1 cellular context compared by ENCODE assay signal in the genomic region with DNA sequence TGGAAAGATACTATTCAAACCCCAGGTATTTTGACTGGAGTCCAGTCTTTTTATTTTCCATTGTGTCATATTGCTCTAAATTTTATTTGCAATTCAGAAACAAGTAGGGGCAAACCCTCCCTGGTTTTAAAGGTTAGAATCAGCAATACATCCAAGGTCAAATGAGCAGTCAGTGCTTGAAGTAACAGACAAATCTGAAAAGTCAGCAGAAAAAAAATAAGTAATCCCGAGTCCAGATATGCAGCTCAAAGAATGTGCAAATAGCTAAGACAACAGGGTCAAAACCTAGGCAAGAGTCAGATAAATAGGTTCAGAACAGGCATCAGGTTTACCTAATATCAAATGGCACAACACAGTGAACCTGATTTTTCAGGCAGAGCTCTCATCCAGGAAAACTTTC.
TF ChIP-seq lines count a peak whose summit lies in the region.

No MANE protein-coding gene starts in this region.

TF ChIP-seq in K562, 482 proteins besides CTCF, POLR2A, EP300 and RAD21 (continued from another document):
- TF ChIP-seq, protein P1, sequence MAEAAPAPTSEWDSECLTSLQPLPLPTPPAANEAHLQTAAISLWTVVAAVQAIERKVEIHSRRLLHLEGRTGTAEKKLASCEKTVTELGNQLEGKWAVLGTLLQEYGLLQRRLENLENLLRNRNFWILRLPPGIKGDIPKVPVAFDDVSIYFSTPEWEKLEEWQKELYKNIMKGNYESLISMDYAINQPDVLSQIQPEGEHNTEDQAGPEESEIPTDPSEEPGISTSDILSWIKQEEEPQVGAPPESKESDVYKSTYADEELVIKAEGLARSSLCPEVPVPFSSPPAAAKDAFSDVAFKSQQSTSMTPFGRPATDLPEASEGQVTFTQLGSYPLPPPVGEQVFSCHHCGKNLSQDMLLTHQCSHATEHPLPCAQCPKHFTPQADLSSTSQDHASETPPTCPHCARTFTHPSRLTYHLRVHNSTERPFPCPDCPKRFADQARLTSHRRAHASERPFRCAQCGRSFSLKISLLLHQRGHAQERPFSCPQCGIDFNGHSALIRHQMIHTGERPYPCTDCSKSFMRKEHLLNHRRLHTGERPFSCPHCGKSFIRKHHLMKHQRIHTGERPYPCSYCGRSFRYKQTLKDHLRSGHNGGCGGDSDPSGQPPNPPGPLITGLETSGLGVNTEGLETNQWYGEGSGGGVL (CRISPR knock-in tag; IDR thresholded peaks at IDR 0.05) = no peak
- TF ChIP-seq ZNF174 (CRISPR knock-in tag; IDR thresholded peaks at IDR 0.05) (no peak), HMGN3 (IDR thresholded peaks at IDR 0.05; ENCODE audit: borderline replicate concordance, extremely low read depth, insufficient read length, low read depth, low read length) (no peak), PTTG1 (tag; IDR thresholded peaks at IDR 0.05; ENCODE audit: low read depth) (no peak), BRCA1 (IDR thresholded peaks at IDR 0.05) (no peak), BRCA1 (CRISPR knock-in tag; IDR thresholded peaks at IDR 0.05) (no peak), KDM1A (IDR thresholded peaks at IDR 0.05) (no peak), SRSF9 (IDR thresholded peaks at IDR 0.05; ENCODE audit: borderline replicate concordance, low read depth, low read length) (no peak), ZNF124 (CRISPR knock-in tag; IDR thresholded peaks at IDR 0.05) (no peak), ZFPM2 (CRISPR knock-in tag; IDR thresholded peaks at IDR 0.05) (no peak), ZEB2 (IDR thresholded peaks at IDR 0.05) (no peak), C11orf30 (IDR thresholded peaks at IDR 0.05; ENCODE audit: low read depth) (peak; percentile 67), ZNF584 (CRISPR knock-in tag; IDR thresholded peaks at IDR 0.05; ENCODE audit: low read depth) (no peak), MAFK (IDR thresholded peaks at IDR 0.05; ENCODE audit: low read length) (peak; percentile 29; the same call in 1 of the 2 replicates), MAFF (IDR thresholded peaks at IDR 0.05; ENCODE audit: low read length) (peak; percentile 61), ZNF316 (IDR thresholded peaks at IDR 0.05) (peak; percentile 85), MAFG (tag; conservative IDR thresholded peaks at IDR 0.05) (peak; percentile 49), TEAD2 (tag; IDR thresholded peaks at IDR 0.05) (no peak)
- TF ChIP-seq, protein P2, sequence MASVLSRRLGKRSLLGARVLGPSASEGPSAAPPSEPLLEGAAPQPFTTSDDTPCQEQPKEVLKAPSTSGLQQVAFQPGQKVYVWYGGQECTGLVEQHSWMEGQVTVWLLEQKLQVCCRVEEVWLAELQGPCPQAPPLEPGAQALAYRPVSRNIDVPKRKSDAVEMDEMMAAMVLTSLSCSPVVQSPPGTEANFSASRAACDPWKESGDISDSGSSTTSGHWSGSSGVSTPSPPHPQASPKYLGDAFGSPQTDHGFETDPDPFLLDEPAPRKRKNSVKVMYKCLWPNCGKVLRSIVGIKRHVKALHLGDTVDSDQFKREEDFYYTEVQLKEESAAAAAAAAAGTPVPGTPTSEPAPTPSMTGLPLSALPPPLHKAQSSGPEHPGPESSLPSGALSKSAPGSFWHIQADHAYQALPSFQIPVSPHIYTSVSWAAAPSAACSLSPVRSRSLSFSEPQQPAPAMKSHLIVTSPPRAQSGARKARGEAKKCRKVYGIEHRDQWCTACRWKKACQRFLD (CRISPR knock-in tag; IDR thresholded peaks at IDR 0.05) = no peak
- TF ChIP-seq, protein P3, sequence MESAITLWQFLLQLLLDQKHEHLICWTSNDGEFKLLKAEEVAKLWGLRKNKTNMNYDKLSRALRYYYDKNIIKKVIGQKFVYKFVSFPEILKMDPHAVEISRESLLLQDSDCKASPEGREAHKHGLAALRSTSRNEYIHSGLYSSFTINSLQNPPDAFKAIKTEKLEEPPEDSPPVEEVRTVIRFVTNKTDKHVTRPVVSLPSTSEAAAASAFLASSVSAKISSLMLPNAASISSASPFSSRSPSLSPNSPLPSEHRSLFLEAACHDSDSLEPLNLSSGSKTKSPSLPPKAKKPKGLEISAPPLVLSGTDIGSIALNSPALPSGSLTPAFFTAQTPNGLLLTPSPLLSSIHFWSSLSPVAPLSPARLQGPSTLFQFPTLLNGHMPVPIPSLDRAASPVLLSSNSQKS (CRISPR knock-in tag; IDR thresholded peaks at IDR 0.05) = no peak
- TF ChIP-seq, protein P4, sequence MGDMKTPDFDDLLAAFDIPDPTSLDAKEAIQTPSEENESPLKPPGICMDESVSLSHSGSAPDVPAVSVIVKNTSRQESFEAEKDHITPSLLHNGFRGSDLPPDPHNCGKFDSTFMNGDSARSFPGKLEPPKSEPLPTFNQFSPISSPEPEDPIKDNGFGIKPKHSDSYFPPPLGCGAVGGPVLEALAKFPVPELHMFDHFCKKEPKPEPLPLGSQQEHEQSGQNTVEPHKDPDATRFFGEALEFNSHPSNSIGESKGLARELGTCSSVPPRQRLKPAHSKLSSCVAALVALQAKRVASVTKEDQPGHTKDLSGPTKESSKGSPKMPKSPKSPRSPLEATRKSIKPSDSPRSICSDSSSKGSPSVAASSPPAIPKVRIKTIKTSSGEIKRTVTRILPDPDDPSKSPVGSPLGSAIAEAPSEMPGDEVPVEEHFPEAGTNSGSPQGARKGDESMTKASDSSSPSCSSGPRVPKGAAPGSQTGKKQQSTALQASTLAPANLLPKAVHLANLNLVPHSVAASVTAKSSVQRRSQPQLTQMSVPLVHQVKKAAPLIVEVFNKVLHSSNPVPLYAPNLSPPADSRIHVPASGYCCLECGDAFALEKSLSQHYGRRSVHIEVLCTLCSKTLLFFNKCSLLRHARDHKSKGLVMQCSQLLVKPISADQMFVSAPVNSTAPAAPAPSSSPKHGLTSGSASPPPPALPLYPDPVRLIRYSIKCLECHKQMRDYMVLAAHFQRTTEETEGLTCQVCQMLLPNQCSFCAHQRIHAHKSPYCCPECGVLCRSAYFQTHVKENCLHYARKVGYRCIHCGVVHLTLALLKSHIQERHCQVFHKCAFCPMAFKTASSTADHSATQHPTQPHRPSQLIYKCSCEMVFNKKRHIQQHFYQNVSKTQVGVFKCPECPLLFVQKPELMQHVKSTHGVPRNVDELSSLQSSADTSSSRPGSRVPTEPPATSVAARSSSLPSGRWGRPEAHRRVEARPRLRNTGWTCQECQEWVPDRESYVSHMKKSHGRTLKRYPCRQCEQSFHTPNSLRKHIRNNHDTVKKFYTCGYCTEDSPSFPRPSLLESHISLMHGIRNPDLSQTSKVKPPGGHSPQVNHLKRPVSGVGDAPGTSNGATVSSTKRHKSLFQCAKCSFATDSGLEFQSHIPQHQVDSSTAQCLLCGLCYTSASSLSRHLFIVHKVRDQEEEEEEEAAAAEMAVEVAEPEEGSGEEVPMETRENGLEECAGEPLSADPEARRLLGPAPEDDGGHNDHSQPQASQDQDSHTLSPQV (IDR thresholded peaks at IDR 0.05) = no peak
- TF ChIP-seq, protein P5, sequence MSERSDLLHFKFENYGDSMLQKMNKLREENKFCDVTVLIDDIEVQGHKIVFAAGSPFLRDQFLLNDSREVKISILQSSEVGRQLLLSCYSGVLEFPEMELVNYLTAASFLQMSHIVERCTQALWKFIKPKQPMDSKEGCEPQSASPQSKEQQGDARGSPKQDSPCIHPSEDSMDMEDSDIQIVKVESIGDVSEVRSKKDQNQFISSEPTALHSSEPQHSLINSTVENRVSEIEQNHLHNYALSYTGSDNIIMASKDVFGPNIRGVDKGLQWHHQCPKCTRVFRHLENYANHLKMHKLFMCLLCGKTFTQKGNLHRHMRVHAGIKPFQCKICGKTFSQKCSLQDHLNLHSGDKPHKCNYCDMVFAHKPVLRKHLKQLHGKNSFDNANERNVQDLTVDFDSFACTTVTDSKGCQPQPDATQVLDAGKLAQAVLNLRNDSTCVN (CRISPR knock-in tag; IDR thresholded peaks at IDR 0.05) = no peak
